In genomic region chr12:120580787-120581723, GRCh38 we compare ENCODE assay signal across 8 cellular contexts. TPM values are rescaled to one million over a fixed set of nuclear protein-coding genes. Genes with fewer than 3 reads are reported as not detected.
DNase-seq lines count a peak whose midpoint lies in the region; ATAC-seq, FAIRE-seq and TF ChIP-seq lines count a peak whose summit lies in the region.

POP5 (minus strand) TSS chr12:120581402; CDS start chr12:120581362, 40 bp downstream.

- H3K79me2 ChIP-seq in Loucy (ENCODE audit: insufficient read depth, low read length), result peaks cover 13% of the 10 kb centered on the region; the same call in 1 of the 2 replicates

- no peaks in the 10 kb centered on the region for H3K9me3 ChIP-seq in Loucy (ENCODE audit: insufficient read depth, low read depth, low read length)

- H3K36me3 Mint-ChIP-seq in natural killer cell, result no peaks in the 10 kb centered on the region

- H4K20me1 ChIP-seq in Loucy (ENCODE audit: insufficient read depth, low read length, poor library complexity, severe bottlenecking), result peaks cover 6% of the 10 kb centered on the region

- no peaks in the 10 kb centered on the region for H3K27me3 ChIP-seq in Loucy (ENCODE audit: insufficient read depth, low read length, poor library complexity, severe bottlenecking)

- peak within 1 kb of the TSS; percentile 99 for H3K4me2 ChIP-seq in Loucy (ENCODE audit: low read depth, low read length, poor library complexity, severe bottlenecking)

- H3F3A ChIP-seq in Loucy (ENCODE audit: low read depth), result no peaks in the 10 kb centered on the region

- H3K9me2 ChIP-seq in Loucy (replicated peaks; ENCODE audit: low read depth, low read length), result no peaks in the 10 kb centered on the region

- peaks cover 4 to 12% of the 10 kb centered on the region in 2 donors for H3K27me3 Mint-ChIP-seq in natural killer cell (ENCODE audit: low read depth in 2 of 2)

- H3K4me1 ChIP-seq in Loucy (ENCODE audit: insufficient read depth, low read length, poor library complexity, severe bottlenecking), result peaks cover 22% of the 10 kb centered on the region

- peak; percentile 90 for TF ChIP-seq POLR2A in H54 (IDR thresholded peaks at IDR 0.05; ENCODE audit: low read depth, low read length)
- peak; percentile 94 for TF ChIP-seq POLR2A in Raji (IDR thresholded peaks at IDR 0.05; ENCODE audit: insufficient read depth, low read depth, low read length)

- H3K9ac ChIP-seq in Loucy (ENCODE audit: low read depth, low read length, poor library complexity, severe bottlenecking), result peak within 1 kb of the TSS; percentile 75

- peak within 1 kb of the TSS; percentile 99 for H2AFZ ChIP-seq in Loucy (ENCODE audit: low read length)

- peak within 1 kb of the TSS; percentile 89 for H3K4me3 ChIP-seq in Loucy (ENCODE audit: low read length, poor library complexity, severe bottlenecking)

- DNase-seq in EL, result peak; percentile 98
- peak; percentile 86 for DNase-seq in H54 (ENCODE audit: insufficient read length, low spot score)
- peak; percentile 86 for DNase-seq in activated T-helper 9 cell treated with anti-CD3 and anti-CD28 coated beads, Interleukin-2, amount 50 U/mL, for 16 hours (ENCODE audit: low read depth)
- DNase-seq in fibroblast of peridontal ligament (ENCODE audit: extremely low read depth), result peak; percentile 98
- DNase-seq in natural killer cell, result peak; percentile 90
- peak; percentile 92 for DNase-seq in stimulated activated naive CD4-positive, alpha-beta T cell treated with Interleukin-2 at 50 U/mL for 16 hours (lab: John Stamatoyannopoulos, UW)

- H3K9me3 Mint-ChIP-seq in natural killer cell, result no peaks in the 10 kb centered on the region

- TF ChIP-seq CTCF in Loucy (conservative IDR thresholded peaks at IDR 0.05; ENCODE audit: low read length), result no peak
- no peak for TF ChIP-seq CTCF in natural killer cell (IDR thresholded peaks at IDR 0.05)

- peaks cover 30 to 36% of the 10 kb centered on the region in 2 donors for H3K4me1 Mint-ChIP-seq in natural killer cell

- H3K4me3 Mint-ChIP-seq in natural killer cell, result peak within 1 kb of the TSS; percentile 93

- H3K36me3 ChIP-seq in Loucy (ENCODE audit: insufficient read depth, low read length), result peaks cover 35% of the 10 kb centered on the region

- H3K27ac Mint-ChIP-seq in natural killer cell, result peak within 1 kb of the TSS; percentile 88 to 94

- ATAC-seq in natural killer cell, result peak; percentile 92 to 98 (median 96)

- FAIRE-seq in H54 (lab: Jason Lieb, UNC), result peak; percentile 92

- intact Hi-C loops in natural killer cell (cut with micrococcal nuclease), result loop anchor here (5.0 to 10.0 kb wide), 4 partner anchors 44 to 391 kb away; partner anchors contain the start of genes ACADS and COX6A1

RNA-seq across cellular contexts. Expression of gene POP5, which starts in this region (rescaled TPM):
- 10 to 100 TPM; 38.7 to 54.3 (median 42.9) TPM for total RNA-seq in natural killer cell

Comparison
In these comparisons a context has a peak if more than half of its experiments do, and no peak if none do; other contexts are left out.
1. Peak in every context shown above with its lines: DNase-seq, ATAC-seq and H3K4me3 ChIP-seq.